15 cellular contexts compared by ENCODE assay signal in the genomic region with DNA sequence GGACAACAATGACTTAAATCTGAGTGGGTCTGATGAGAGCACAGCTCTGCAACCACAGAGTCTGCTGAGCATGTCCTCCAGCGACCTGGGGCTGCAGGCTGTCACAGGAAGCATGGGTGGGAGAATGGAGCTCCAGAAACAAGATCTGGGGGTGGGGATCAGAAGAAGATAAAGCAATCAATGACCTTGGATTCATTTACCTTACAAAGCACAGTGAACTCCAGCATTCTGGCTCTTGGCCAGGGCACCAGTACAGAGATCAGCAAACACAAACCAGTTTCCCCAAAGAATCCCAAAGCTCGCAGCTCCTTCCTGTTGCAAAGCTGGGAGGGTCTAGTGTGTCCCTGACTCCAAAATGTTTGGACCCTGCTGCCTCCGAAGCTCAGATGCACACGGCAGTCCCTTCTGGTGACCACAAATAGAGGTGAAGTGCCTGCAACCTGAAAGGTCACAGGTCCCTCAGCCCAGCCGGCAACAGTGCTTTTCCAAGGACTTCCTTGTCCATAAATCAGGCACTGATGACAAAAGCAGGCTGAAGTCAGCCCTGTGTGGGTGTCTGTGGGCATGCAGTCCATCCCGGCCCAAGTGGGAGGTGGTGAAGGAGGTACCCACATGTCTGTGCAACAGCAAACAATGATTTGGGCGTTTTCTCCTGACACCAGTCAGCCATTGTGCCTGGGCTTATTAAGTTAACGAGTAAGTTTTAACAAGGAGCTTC.
A peak's percentile ranks its signal among the peaks of the same experiment; 100 is the strongest.
DNase-seq lines count a peak whose midpoint lies in the region; ATAC-seq and TF ChIP-seq lines count a peak whose summit lies in the region.
"Had no signal": no experiment of that assay in that cellular context is flagged by ENCODE, and none has a peak within 500 bp of the region (broad histone marks: within the 10 kb centered on the region; RNA-seq: fewer than 3 reads in every experiment).

No MANE protein-coding gene starts in this region.

- peaks cover 32% of the 10 kb centered on the region for H3K4me1 Mint-ChIP-seq in endothelial cell (ENCODE audit: unreplicated experiment)
- H3K4me1 Mint-ChIP-seq: activated CD4-positive, alpha-beta T cell treated with anti-CD3 and anti-CD28 coated beads, Interleukin-2, amount 10 ng/mL, durations not matched to agents 24 days and 14 days; central memory CD8-positive, alpha-beta T cell; immature natural killer cell had no signal

- ATAC-seq in omental fat pad (ENCODE audit: low FRiP score) (peak; percentile 20), HG02642 (IDR thresholded peaks at IDR 0.05; ENCODE audit: poor library complexity, unreplicated experiment) (no peak), HG02759 (IDR thresholded peaks at IDR 0.05; ENCODE audit: unreplicated experiment) (no peak)

- peak; percentile 65 for DNase-seq in DMS153 treated with DMSO at 0.1 percent for 48 hours (lab: John Stamatoyannopoulos, UW; ENCODE audit: unreplicated experiment)
- DNase-seq in NCI-H2029 (lab: John Stamatoyannopoulos, UW) = peak; percentile 69
- no peak for DNase-seq in endothelial cell (ENCODE audit: low spot score)
- no peak for DNase-seq in omental fat pad (ENCODE audit: low spot score)
- DNase-seq in G401 (ENCODE audit: low spot score) = no peak
- DNase-seq in NCI-H774 (lab: John Stamatoyannopoulos, UW) = no peak
- DNase-seq: activated CD4-positive, alpha-beta T cell treated with anti-CD3 and anti-CD28 coated beads, Interleukin-2, amount 10 ng/mL, durations not matched to agents 24 days and 14 days; activated T-cell treated with anti-CD3 and anti-CD28 coated beads, Interleukin-2, amount 50 U/mL, for 24 hours; BE2C; immature natural killer cell; NCI-H524 treated with DMSO at 0.1 percent for 48 hours had no signal

- no peak for TF ChIP-seq CTCF in endothelial cell (IDR thresholded peaks at IDR 0.05; ENCODE audit: unreplicated experiment)
- no peak for TF ChIP-seq CTCF in omental fat pad (IDR thresholded peaks at IDR 0.05)

- peak overlapping the region; percentile 49 for H3K27ac Mint-ChIP-seq in endothelial cell (ENCODE audit: unreplicated experiment)
- H3K27ac Mint-ChIP-seq: activated CD4-positive, alpha-beta T cell treated with anti-CD3 and anti-CD28 coated beads, Interleukin-2, amount 10 ng/mL, durations not matched to agents 24 days and 14 days; activated T-cell treated with anti-CD3 and anti-CD28 coated beads, Interleukin-2, amount 50 U/mL, for 24 hours; immature natural killer cell; T-helper 2 cell treated with Interferon-gamma antibody and Interleukin-4, amounts not matched to agents 5 μg/mL and 100 μg/mL, for 36 hours had no signal

- peaks cover 2% of the 10 kb centered on the region for H3K27me3 Mint-ChIP-seq in endothelial cell (ENCODE audit: unreplicated experiment)

- H3K4me3 Mint-ChIP-seq in endothelial cell (ENCODE audit: unreplicated experiment) = no peak overlapping the region
- H3K4me3 Mint-ChIP-seq: activated CD4-positive, alpha-beta T cell treated with anti-CD3 and anti-CD28 coated beads, Interleukin-2, amount 10 ng/mL, durations not matched to agents 24 days and 14 days; activated T-cell treated with anti-CD3 and anti-CD28 coated beads, Interleukin-2, amount 50 U/mL, for 24 hours; central memory CD8-positive, alpha-beta T cell; immature natural killer cell; T-helper 2 cell treated with Interferon-gamma antibody and Interleukin-4, amounts not matched to agents 5 μg/mL and 100 μg/mL, for 36 hours had no signal

- no peaks in the 10 kb centered on the region for H3K9me3 Mint-ChIP-seq in endothelial cell (ENCODE audit: unreplicated experiment)
- H3K9me3 Mint-ChIP-seq: activated CD4-positive, alpha-beta T cell treated with anti-CD3 and anti-CD28 coated beads, Interleukin-2, amount 10 ng/mL, durations not matched to agents 24 days and 14 days; activated T-cell treated with anti-CD3 and anti-CD28 coated beads, Interleukin-2, amount 50 U/mL, for 24 hours; central memory CD8-positive, alpha-beta T cell; immature natural killer cell; T-helper 2 cell treated with Interferon-gamma antibody and Interleukin-4, amounts not matched to agents 5 μg/mL and 100 μg/mL, for 36 hours had no signal

- in situ Hi-C loops in G401 (cut with HindIII; ENCODE audit: low sequenced_read_pairs) = no loop called here

- no peaks in the 10 kb centered on the region for H3K36me3 Mint-ChIP-seq in endothelial cell (ENCODE audit: low read depth, unreplicated experiment)
- H3K36me3 Mint-ChIP-seq: immature natural killer cell had no signal

Comparison
In these comparisons a context has a peak if more than half of its experiments do, and no peak if none do; other contexts are left out.
1. DNase-seq: peak in DMS153 treated with DMSO at 0.1 percent for 48 hours (single experiment) and NCI-H2029 (single experiment); none in endothelial cell (single experiment), omental fat pad (single experiment), G401 (single experiment) and NCI-H774 (single experiment).